10 cellular contexts compared by ENCODE assay signal in genomic region chr1:64986903-64987871, GRCh38. TPM values are rescaled to one million over a fixed set of nuclear protein-coding genes. Genes with fewer than 3 reads are reported as not detected.
DNase-seq lines count a peak whose midpoint lies in the region; ATAC-seq, FAIRE-seq and TF ChIP-seq lines count a peak whose summit lies in the region.
"Had no signal": no experiment of that assay in that cellular context is flagged by ENCODE, and none has a peak within 500 bp of the region (broad histone marks: within the 10 kb centered on the region; RNA-seq: fewer than 3 reads in every experiment).

No MANE protein-coding gene starts in this region.

- H3K36me3 ChIP-seq in K562 (ENCODE audit: control insufficient read depth, insufficient read depth, low read length) (no peaks in the 10 kb centered on the region), upper lobe of right lung (peaks cover 9% of the 10 kb centered on the region)

- no peak for TF ChIP-seq CTCF in activated CD8-positive, alpha-beta T cell treated with anti-CD3 and anti-CD28 coated beads for 36 hours (IDR thresholded peaks at IDR 0.05)
- TF ChIP-seq CTCF in K562 (IDR thresholded peaks at IDR 0.05 in 2 of 3, conservative IDR thresholded peaks at IDR 0.05 in 1 of 3; ENCODE audit: insufficient read depth in 2 of 3, low read depth in 1 of 3, low read length in 3 of 3) (no peak), upper lobe of right lung (IDR thresholded peaks at IDR 0.05) (no peak), mesothelial cell of epicardium (IDR thresholded peaks at IDR 0.05; ENCODE audit: unreplicated experiment) (no peak)

- no TSS peak for BruUV-seq in K562 (replicated peaks; lab: Mats Ljungman, UMichigan)

- H3K9me3 ChIP-seq in K562 (replicated peaks; ENCODE audit: control insufficient read depth, insufficient read depth, low read depth, low read length) (no peaks in the 10 kb centered on the region), upper lobe of right lung (no peaks in the 10 kb centered on the region)

- POLR2A ChIA-PET in activated CD8-positive, alpha-beta T cell treated with anti-CD3 and anti-CD28 coated beads for 36 hours (lab: Charles Lee): no interaction called here
- POLR2A ChIA-PET in activated CD8-positive, alpha-beta T cell treated with anti-CD3 and anti-CD28 coated beads, Interleukin-2, amount 10 ng/mL, durations not matched to agents 7 days and 5 days (lab: Charles Lee): interaction anchor here (0.5 to 0.7 kb wide), 3 partner anchors 27 to 179 kb away, joined by 3 to 4 read pairs (median 3); no protein-coding TSS in a partner anchor
- POLR2A ChIA-PET in K562 (lab: Yijun Ruan, JAX): interaction anchor here (0.6 to 0.9 kb wide), 2 partner anchors 25 to 337 kb away, joined by 3 read pairs; no protein-coding TSS in a partner anchor

- H3K27me3 ChIP-seq in K562 (ENCODE audit: control insufficient read depth in 2 of 2, insufficient read depth in 2 of 2, low read length in 2 of 2) (no peaks in the 10 kb centered on the region), upper lobe of right lung (no peaks in the 10 kb centered on the region)

- ATAC-seq in activated CD8-positive, alpha-beta T cell treated with anti-CD3 and anti-CD28 coated beads for 36 hours: peak; percentile 62
- no peak for ATAC-seq in activated CD8-positive, alpha-beta T cell treated with anti-CD3 and anti-CD28 coated beads, Interleukin-2, amount 10 ng/mL, durations not matched to agents 7 days and 5 days
- peak; percentile 98 for ATAC-seq in HG03060 (IDR thresholded peaks at IDR 0.05; ENCODE audit: low read depth, unreplicated experiment)
- ATAC-seq in K562: peak; percentile 38; the same call in 2 of the 3 replicates
- ATAC-seq in upper lobe of right lung: peak; percentile 69
- no peak for ATAC-seq in activated CD8-positive, alpha-beta memory T cell treated with anti-CD3 and anti-CD28 coated beads, Interleukin-2, amount 10 ng/mL, durations not matched to agents 7 days and 5 days

- peaks cover 0 to 3% of the 10 kb centered on the region in 2 experiments; a peak in 2 of 5 replicates for H3K4me1 ChIP-seq in K562 (replicated peaks in 1 of 2; ENCODE audit: control insufficient read depth in 2 of 2, insufficient read depth in 2 of 2, low read length in 2 of 2)
- no peaks in the 10 kb centered on the region for H3K4me1 ChIP-seq in upper lobe of right lung

- no peak for DNase-seq in activated CD8-positive, alpha-beta T cell treated with anti-CD3 and anti-CD28 coated beads for 36 hours
- DNase-seq in activated CD8-positive, alpha-beta T cell treated with anti-CD3 and anti-CD28 coated beads, Interleukin-2, amount 10 ng/mL, durations not matched to agents 7 days and 5 days: no peak
- DNase-seq in K562 (ENCODE audit: extremely low read depth in 1 of 4, low spot score in 3 of 4) (no peak), upper lobe of right lung (no peak), mesothelial cell of epicardium (ENCODE audit: low spot score in 2 of 2, unreplicated experiment in 2 of 2) (no peak), SW480 (ENCODE audit: low spot score) (no peak)
- no peak for DNase-seq in activated CD8-positive, alpha-beta memory T cell treated with anti-CD3 and anti-CD28 coated beads, Interleukin-2, amount 10 ng/mL, durations not matched to agents 7 days and 5 days

- H3K9me1 ChIP-seq in K562 (ENCODE audit: control insufficient read depth, insufficient read depth, low read length): no peaks in the 10 kb centered on the region

- H3K9ac ChIP-seq in K562 (ENCODE audit: insufficient read depth in 1 of 2, low read depth in 2 of 2, low read length in 2 of 2): no peak overlapping the region

- no peak for TF ChIP-seq RAD21 in K562 (CRISPR knock-in tag; conservative IDR thresholded peaks at IDR 0.05 in 1 of 2, IDR thresholded peaks at IDR 0.05 in 1 of 2)

- intact Hi-C loops in activated CD8-positive, alpha-beta T cell treated with anti-CD3 and anti-CD28 coated beads for 36 hours (cut with micrococcal nuclease): no loop called here
- intact Hi-C loops in K562 (cut with micrococcal nuclease) (no loop called here), upper lobe of right lung (cut with DNase I) (no loop called here)

- 45% methylated on average over 3 of the region's 3 CpGs for WGBS in K562 (ENCODE audit: insufficient coverage, low coverage, missing lambda C conversion rate)

- no peaks in the 10 kb centered on the region for H4K20me1 ChIP-seq in K562 (replicated peaks; ENCODE audit: control insufficient read depth, insufficient read depth, low read length)

- FAIRE-seq in K562 (lab: Jason Lieb, UNC): peak; percentile 42

- H3K27me3 Mint-ChIP-seq in activated CD8-positive, alpha-beta T cell treated with anti-CD3 and anti-CD28 coated beads for 36 hours: no peaks in the 10 kb centered on the region
- no peaks in the 10 kb centered on the region for H3K27me3 Mint-ChIP-seq in activated CD8-positive, alpha-beta T cell treated with anti-CD3 and anti-CD28 coated beads, Interleukin-2, amount 10 ng/mL, durations not matched to agents 7 days and 5 days (ENCODE audit: low read depth)
- H3K27me3 Mint-ChIP-seq in mesothelial cell of epicardium (ENCODE audit: low read depth): no peaks in the 10 kb centered on the region
- H3K27me3 Mint-ChIP-seq in activated CD8-positive, alpha-beta memory T cell treated with anti-CD3 and anti-CD28 coated beads, Interleukin-2, amount 10 ng/mL, durations not matched to agents 7 days and 5 days: no peaks in the 10 kb centered on the region

- H3K4me3 ChIP-seq in K562 (no peak overlapping the region), upper lobe of right lung (no peak overlapping the region)
- H3K4me3 ChIP-seq: PC-9 had no signal

- no peak overlapping the region for H3K27ac Mint-ChIP-seq in activated CD8-positive, alpha-beta T cell treated with anti-CD3 and anti-CD28 coated beads for 36 hours
- H3K27ac Mint-ChIP-seq in activated CD8-positive, alpha-beta T cell treated with anti-CD3 and anti-CD28 coated beads, Interleukin-2, amount 10 ng/mL, durations not matched to agents 7 days and 5 days: no peak overlapping the region
- H3K27ac Mint-ChIP-seq in mesothelial cell of epicardium: no peak overlapping the region
- H3K27ac Mint-ChIP-seq in activated CD8-positive, alpha-beta memory T cell treated with anti-CD3 and anti-CD28 coated beads, Interleukin-2, amount 10 ng/mL, durations not matched to agents 7 days and 5 days: no peak overlapping the region
- H3K27ac Mint-ChIP-seq: nephron had no signal

- H3K79me2 ChIP-seq in K562 (ENCODE audit: control insufficient read depth, insufficient read depth, low read length): no peaks in the 10 kb centered on the region

- no peak overlapping the region for H2AFZ ChIP-seq in K562 (ENCODE audit: low read depth, low read length)
- H2AFZ ChIP-seq: PC-9 had no signal

- in situ Hi-C loops in K562 (cut with MboI): no loop called here

- H3K4me2 ChIP-seq in K562 (ENCODE audit: insufficient read depth, low read length): no peak overlapping the region
- H3K4me2 ChIP-seq: PC-9 had no signal

- H3K9me3 Mint-ChIP-seq in activated CD8-positive, alpha-beta T cell treated with anti-CD3 and anti-CD28 coated beads for 36 hours: no peaks in the 10 kb centered on the region
- no peaks in the 10 kb centered on the region for H3K9me3 Mint-ChIP-seq in activated CD8-positive, alpha-beta T cell treated with anti-CD3 and anti-CD28 coated beads, Interleukin-2, amount 10 ng/mL, durations not matched to agents 7 days and 5 days (ENCODE audit: insufficient read depth)
- no peaks in the 10 kb centered on the region for H3K9me3 Mint-ChIP-seq in mesothelial cell of epicardium
- H3K9me3 Mint-ChIP-seq in activated CD8-positive, alpha-beta memory T cell treated with anti-CD3 and anti-CD28 coated beads, Interleukin-2, amount 10 ng/mL, durations not matched to agents 7 days and 5 days (ENCODE audit: low read depth): no peaks in the 10 kb centered on the region
- H3K9me3 Mint-ChIP-seq: nephron had no signal

- CTCF ChIA-PET in activated CD8-positive, alpha-beta T cell treated with anti-CD3 and anti-CD28 coated beads for 36 hours (lab: Charles Lee): no interaction called here
- CTCF ChIA-PET in activated CD8-positive, alpha-beta T cell treated with anti-CD3 and anti-CD28 coated beads, Interleukin-2, amount 10 ng/mL, durations not matched to agents 7 days and 5 days (lab: Charles Lee): no interaction called here
- CTCF ChIA-PET in K562 (lab: Yijun Ruan, JAX; ENCODE audit: low intra/inter-chr PET ratio): no interaction called here
- CTCF ChIA-PET in activated CD8-positive, alpha-beta memory T cell treated with anti-CD3 and anti-CD28 coated beads, Interleukin-2, amount 10 ng/mL, durations not matched to agents 7 days and 5 days (lab: Charles Lee): interaction anchor here (1.0 kb wide), 1 partner anchor 20 kb away, joined by 4 read pairs; no protein-coding TSS in a partner anchor

- no peak overlapping the region for H3K27ac ChIP-seq in K562 (ENCODE audit: extremely low read depth, low read depth, low read length)
- no peak overlapping the region for H3K27ac ChIP-seq in upper lobe of right lung
- H3K27ac ChIP-seq: PC-9 had no signal

- no peak for TF ChIP-seq EP300 in K562 (IDR thresholded peaks at IDR 0.05; ENCODE audit: low read length)

- no peak for TF ChIP-seq POLR2A in K562 (conservative IDR thresholded peaks at IDR 0.05)

- no peaks in the 10 kb centered on the region for H3K36me3 Mint-ChIP-seq in activated CD8-positive, alpha-beta T cell treated with anti-CD3 and anti-CD28 coated beads for 36 hours (ENCODE audit: low read depth)
- H3K36me3 Mint-ChIP-seq in activated CD8-positive, alpha-beta T cell treated with anti-CD3 and anti-CD28 coated beads, Interleukin-2, amount 10 ng/mL, durations not matched to agents 7 days and 5 days (ENCODE audit: low read depth): no peaks in the 10 kb centered on the region
- peaks cover 2% of the 10 kb centered on the region for H3K36me3 Mint-ChIP-seq in mesothelial cell of epicardium
- no peaks in the 10 kb centered on the region for H3K36me3 Mint-ChIP-seq in activated CD8-positive, alpha-beta memory T cell treated with anti-CD3 and anti-CD28 coated beads, Interleukin-2, amount 10 ng/mL, durations not matched to agents 7 days and 5 days

- H3K4me3 Mint-ChIP-seq in activated CD8-positive, alpha-beta T cell treated with anti-CD3 and anti-CD28 coated beads for 36 hours: no peak overlapping the region
- no peak overlapping the region for H3K4me3 Mint-ChIP-seq in activated CD8-positive, alpha-beta T cell treated with anti-CD3 and anti-CD28 coated beads, Interleukin-2, amount 10 ng/mL, durations not matched to agents 7 days and 5 days
- H3K4me3 Mint-ChIP-seq in mesothelial cell of epicardium: no peak overlapping the region
- H3K4me3 Mint-ChIP-seq in activated CD8-positive, alpha-beta memory T cell treated with anti-CD3 and anti-CD28 coated beads, Interleukin-2, amount 10 ng/mL, durations not matched to agents 7 days and 5 days: no peak overlapping the region
- H3K4me3 Mint-ChIP-seq: nephron had no signal

- peaks cover 7% of the 10 kb centered on the region for H3K4me1 Mint-ChIP-seq in activated CD8-positive, alpha-beta T cell treated with anti-CD3 and anti-CD28 coated beads for 36 hours (ENCODE audit: low read depth)
- H3K4me1 Mint-ChIP-seq in activated CD8-positive, alpha-beta T cell treated with anti-CD3 and anti-CD28 coated beads, Interleukin-2, amount 10 ng/mL, durations not matched to agents 7 days and 5 days (ENCODE audit: low read depth): peaks cover 8% of the 10 kb centered on the region
- H3K4me1 Mint-ChIP-seq in mesothelial cell of epicardium: peaks cover 14% of the 10 kb centered on the region
- peaks cover 6% of the 10 kb centered on the region for H3K4me1 Mint-ChIP-seq in activated CD8-positive, alpha-beta memory T cell treated with anti-CD3 and anti-CD28 coated beads, Interleukin-2, amount 10 ng/mL, durations not matched to agents 7 days and 5 days

RNA-seq across cellular contexts. Expression of gene JAK1, which starts 20.8 kb away (rescaled TPM):
- total RNA-seq in activated CD8-positive, alpha-beta T cell treated with anti-CD3 and anti-CD28 coated beads for 36 hours: 100 to 1,000 TPM in 1 of 2 experiments, 10 to 100 TPM in 1; 96.3 to 108 TPM
- total RNA-seq in activated CD8-positive, alpha-beta T cell treated with anti-CD3 and anti-CD28 coated beads, Interleukin-2, amount 10 ng/mL, durations not matched to agents 7 days and 5 days: 100 to 1,000 TPM; 156 to 159 TPM
- total RNA-seq in K562 (2011; cell fraction: chromatin; rRNA removed; ENCODE audit: low replicate concordance): 82.2 and 105 TPM in 2 replicates
- 37.4 and 43.0 TPM in 2 replicates for total RNA-seq in K562 (2011; cell fraction: nucleolus; rRNA removed)
- 62.0 and 66.7 TPM in 2 replicates for total RNA-seq in K562 (2011; cell fraction: nucleoplasm; rRNA removed)
- total RNA-seq in K562 (2014; rRNA removed) (27.1 and 28.2 TPM in 2 replicates), K562 (2014; rRNA removed; fragmentation: Illumina TruSeq; extraction: Trizol) (42.5 and 46.8 TPM in 2 replicates), K562 (2015; rRNA removed; fragmentation: Illumina TruSeq; extraction: Trizol) (40.6 and 43.4 TPM in 2 replicates), K562 (2021) (43.0 TPM in 2 replicates), upper lobe of right lung (152 TPM), mesothelial cell of epicardium (62.0 to 65.1 TPM (median 63.2 TPM) in 3 replicates)
- polyA plus RNA-seq in K562 (2011; rRNA removed) (32.0 and 43.9 TPM in 2 replicates), K562 (2014; fragmentation: Illumina TruSeq; extraction: Trizol) (37.3 and 44.1 TPM in 2 replicates), K562 (2014; fragmentation: Nextera tagmentation; extraction: Ambion mirVana) (10 to 100 TPM in 1 of 2 experiments, 1 to 10 TPM in 1; 9.7 to 13.0 TPM), K562 (2014; rRNA removed) (23.0 and 28.3 TPM in 2 replicates)
- polyA plus RNA-seq in K562 (2011; cell fraction: cytosol; rRNA removed): 21.9 and 26.6 TPM in 2 replicates
- 88.9 and 89.1 TPM in 2 replicates for polyA plus RNA-seq in K562 (2011; cell fraction: nucleus; rRNA removed)
- polyA plus RNA-seq in K562 (2012): 29.9 and 45.8 TPM in 2 replicates
- polyA minus RNA-seq in K562 (2011; rRNA and poly(A)+ RNA removed): 56.4 and 60.1 TPM in 2 replicates
- 38.3 and 41.6 TPM in 2 replicates for polyA minus RNA-seq in K562 (2011; cell fraction: cytosol; rRNA and poly(A)+ RNA removed)
- 46.7 and 70.9 TPM in 2 replicates for polyA minus RNA-seq in K562 (2011; cell fraction: nucleus; rRNA and poly(A)+ RNA removed)
- total RNA-seq in activated CD8-positive, alpha-beta memory T cell treated with anti-CD3 and anti-CD28 coated beads, Interleukin-2, amount 10 ng/mL, durations not matched to agents 7 days and 5 days: 100 to 1,000 TPM; 166 to 173 TPM

Comparison
In these comparisons a context has a peak if more than half of its experiments do, and no peak if none do; other contexts are left out.
1. ATAC-seq: peak in activated CD8-positive, alpha-beta T cell treated with anti-CD3 and anti-CD28 coated beads for 36 hours (single experiment), HG03060 (single experiment), K562 (single experiment) and upper lobe of right lung (single experiment); none in activated CD8-positive, alpha-beta T cell treated with anti-CD3 and anti-CD28 coated beads, Interleukin-2, amount 10 ng/mL, durations not matched to agents 7 days and 5 days (single experiment) and activated CD8-positive, alpha-beta memory T cell treated with anti-CD3 and anti-CD28 coated beads, Interleukin-2, amount 10 ng/mL, durations not matched to agents 7 days and 5 days (single experiment).